ENCODE assay signal across 1 cellular context in the genomic region with DNA sequence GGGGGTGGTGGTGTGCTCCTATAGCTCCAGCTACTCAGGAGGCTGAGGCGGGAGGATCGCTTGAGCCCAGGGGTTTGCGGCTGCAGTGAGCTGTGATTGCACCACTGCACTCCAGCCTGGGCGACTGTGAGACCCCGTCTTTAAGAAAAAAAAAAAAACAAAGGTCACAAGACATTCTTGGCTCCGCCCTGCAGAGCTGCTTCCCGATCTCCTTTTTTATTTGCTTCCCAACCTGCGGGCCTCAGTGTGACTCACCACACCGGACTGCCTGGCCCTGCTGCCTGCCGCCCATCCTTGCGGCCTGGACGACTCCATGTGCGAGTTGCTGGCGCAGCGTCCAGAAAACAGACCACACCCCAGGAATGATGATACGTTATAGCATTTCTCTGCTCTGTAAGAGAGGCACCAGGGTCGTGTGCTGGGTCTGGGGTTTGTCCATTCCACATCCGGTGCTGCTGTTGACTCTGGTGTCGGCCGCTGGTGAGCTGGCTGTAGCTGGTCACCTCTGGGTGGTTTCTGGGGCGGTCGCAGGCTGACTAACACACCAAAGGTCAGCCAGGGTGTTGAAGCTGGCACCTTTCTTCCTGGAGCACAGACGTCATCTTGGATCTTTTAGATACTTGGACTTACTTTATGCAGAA.
TF ChIP-seq lines count a peak whose summit lies in the region.

No MANE protein-coding gene starts in this region.

TF ChIP-seq in HepG2, 621 proteins besides CTCF, POLR2A, EP300 and RAD21 (continued from another document and continues in another):
- TF ChIP-seq ZUFSP (CRISPR knock-in tag; IDR thresholded peaks at IDR 0.05; ENCODE audit: borderline replicate concordance) = no peak
- 0 out of 2 replicates have a peak, but pooled peaks have one; percentile 48 for TF ChIP-seq NFIC (IDR thresholded peaks at IDR 0.05; ENCODE audit: low read length)
- no peak for TF ChIP-seq PAWR (CRISPR knock-in tag; IDR thresholded peaks at IDR 0.05; ENCODE audit: borderline replicate concordance)
- no peak for TF ChIP-seq ZNF543 (CRISPR knock-in tag; IDR thresholded peaks at IDR 0.05)
- TF ChIP-seq, protein P1, sequence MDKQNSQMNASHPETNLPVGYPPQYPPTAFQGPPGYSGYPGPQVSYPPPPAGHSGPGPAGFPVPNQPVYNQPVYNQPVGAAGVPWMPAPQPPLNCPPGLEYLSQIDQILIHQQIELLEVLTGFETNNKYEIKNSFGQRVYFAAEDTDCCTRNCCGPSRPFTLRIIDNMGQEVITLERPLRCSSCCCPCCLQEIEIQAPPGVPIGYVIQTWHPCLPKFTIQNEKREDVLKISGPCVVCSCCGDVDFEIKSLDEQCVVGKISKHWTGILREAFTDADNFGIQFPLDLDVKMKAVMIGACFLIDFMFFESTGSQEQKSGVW (CRISPR knock-in tag; IDR thresholded peaks at IDR 0.05; ENCODE audit: borderline replicate concordance) = no peak
- TF ChIP-seq GMEB2 (CRISPR knock-in tag; IDR thresholded peaks at IDR 0.05; ENCODE audit: low read depth) = no peak
- no peak for TF ChIP-seq ZNF260 (CRISPR knock-in tag; IDR thresholded peaks at IDR 0.05; ENCODE audit: borderline replicate concordance, low read depth)
- TF ChIP-seq HOXA3 (CRISPR knock-in tag; IDR thresholded peaks at IDR 0.05) = peak; percentile 84
- TF ChIP-seq MYNN (CRISPR knock-in tag; IDR thresholded peaks at IDR 0.05; ENCODE audit: low read depth) = no peak
- no peak for TF ChIP-seq MAFG (CRISPR knock-in tag; IDR thresholded peaks at IDR 0.05)
- TF ChIP-seq AGO1 (IDR thresholded peaks at IDR 0.05; ENCODE audit: low read depth, low read length, poor library complexity, severe bottlenecking) = no peak
- TF ChIP-seq TBX2 (CRISPR knock-in tag; IDR thresholded peaks at IDR 0.05; ENCODE audit: borderline replicate concordance) = peak; percentile 99
- TF ChIP-seq ZNF816 (CRISPR knock-in tag; IDR thresholded peaks at IDR 0.05; ENCODE audit: borderline replicate concordance) = no peak
- no peak for TF ChIP-seq ZNF552 (CRISPR knock-in tag; IDR thresholded peaks at IDR 0.05; ENCODE audit: borderline replicate concordance)
- no peak for TF ChIP-seq FUBP1 (CRISPR knock-in tag; IDR thresholded peaks at IDR 0.05; ENCODE audit: borderline replicate concordance)
- no peak for TF ChIP-seq ZSCAN22 (CRISPR knock-in tag; IDR thresholded peaks at IDR 0.05)
- TF ChIP-seq SRF (IDR thresholded peaks at IDR 0.05; ENCODE audit: low read depth, low read length) = no peak
- TF ChIP-seq ZNF761 (CRISPR knock-in tag; conservative IDR thresholded peaks at IDR 0.05) = no peak
- no peak; the same call in 1 of the 2 replicates for TF ChIP-seq YEATS2 (CRISPR knock-in tag; IDR thresholded peaks at IDR 0.05; ENCODE audit: borderline replicate concordance)
- peak; percentile 99 for TF ChIP-seq ZBTB37 (CRISPR knock-in tag; IDR thresholded peaks at IDR 0.05)
- no peak for TF ChIP-seq KLF15 (CRISPR knock-in tag; IDR thresholded peaks at IDR 0.05; ENCODE audit: borderline replicate concordance)
- TF ChIP-seq, protein P2, sequence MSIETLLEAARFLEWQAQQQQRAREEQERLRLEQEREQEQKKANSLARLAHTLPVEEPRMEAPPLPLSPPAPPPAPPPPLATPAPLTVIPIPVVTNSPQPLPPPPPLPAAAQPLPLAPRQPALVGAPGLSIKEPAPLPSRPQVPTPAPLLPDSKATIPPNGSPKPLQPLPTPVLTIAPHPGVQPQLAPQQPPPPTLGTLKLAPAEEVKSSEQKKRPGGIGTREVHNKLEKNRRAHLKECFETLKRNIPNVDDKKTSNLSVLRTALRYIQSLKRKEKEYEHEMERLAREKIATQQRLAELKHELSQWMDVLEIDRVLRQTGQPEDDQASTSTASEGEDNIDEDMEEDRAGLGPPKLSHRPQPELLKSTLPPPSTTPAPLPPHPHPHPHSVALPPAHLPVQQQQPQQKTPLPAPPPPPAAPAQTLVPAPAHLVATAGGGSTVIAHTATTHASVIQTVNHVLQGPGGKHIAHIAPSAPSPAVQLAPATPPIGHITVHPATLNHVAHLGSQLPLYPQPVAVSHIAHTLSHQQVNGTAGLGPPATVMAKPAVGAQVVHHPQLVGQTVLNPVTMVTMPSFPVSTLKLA (IDR thresholded peaks at IDR 0.05) = peak; percentile 47
- TF ChIP-seq GABPB1 (CRISPR knock-in tag; IDR thresholded peaks at IDR 0.05) = peak; percentile 76
- no peak for TF ChIP-seq PHF5A (CRISPR knock-in tag; IDR thresholded peaks at IDR 0.05; ENCODE audit: low read depth, unreplicated experiment)
- peak; percentile 79 for TF ChIP-seq RXRB (CRISPR knock-in tag; IDR thresholded peaks at IDR 0.05; ENCODE audit: borderline replicate concordance)
- TF ChIP-seq XRCC5 (optimal IDR thresholded peaks at IDR 0.05; ENCODE audit: low read length) = peak; percentile 73
- peak; percentile 52; the same call in 1 of the 2 replicates for TF ChIP-seq KDM5B (CRISPR knock-in tag; IDR thresholded peaks at IDR 0.05; ENCODE audit: borderline replicate concordance)
- TF ChIP-seq ZNF782 (CRISPR knock-in tag; IDR thresholded peaks at IDR 0.05; ENCODE audit: borderline replicate concordance) = 0 out of 2 replicates have a peak, but pooled peaks have one; percentile 59
- TF ChIP-seq SAFB2 (CRISPR knock-in tag; IDR thresholded peaks at IDR 0.05; ENCODE audit: borderline replicate concordance, low read depth) = peak; percentile 41; the same call in 1 of the 2 replicates
- TF ChIP-seq, protein P3, sequence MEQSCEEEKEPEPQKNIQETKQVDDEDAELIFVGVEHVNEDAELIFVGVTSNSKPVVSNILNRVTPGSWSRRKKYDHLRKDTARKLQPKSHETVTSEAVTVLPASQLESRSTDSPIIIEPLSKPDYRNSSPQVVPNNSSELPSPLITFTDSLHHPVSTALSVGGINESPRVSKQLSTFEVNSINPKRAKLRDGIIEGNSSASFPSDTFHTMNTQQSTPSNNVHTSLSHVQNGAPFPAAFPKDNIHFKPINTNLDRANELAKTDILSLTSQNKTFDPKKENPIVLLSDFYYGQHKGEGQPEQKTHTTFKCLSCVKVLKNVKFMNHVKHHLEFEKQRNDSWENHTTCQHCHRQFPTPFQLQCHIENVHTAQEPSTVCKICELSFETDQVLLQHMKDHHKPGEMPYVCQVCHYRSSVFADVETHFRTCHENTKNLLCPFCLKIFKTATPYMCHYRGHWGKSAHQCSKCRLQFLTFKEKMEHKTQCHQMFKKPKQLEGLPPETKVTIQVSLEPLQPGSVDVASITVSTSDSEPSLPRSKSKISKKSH (CRISPR knock-in tag; IDR thresholded peaks at IDR 0.05; ENCODE audit: borderline replicate concordance) = no peak
- TF ChIP-seq ZNF766 (CRISPR knock-in tag; IDR thresholded peaks at IDR 0.05; ENCODE audit: borderline replicate concordance) = 0 out of 2 replicates have a peak, but pooled peaks have one; percentile 54
- TF ChIP-seq, protein P4, sequence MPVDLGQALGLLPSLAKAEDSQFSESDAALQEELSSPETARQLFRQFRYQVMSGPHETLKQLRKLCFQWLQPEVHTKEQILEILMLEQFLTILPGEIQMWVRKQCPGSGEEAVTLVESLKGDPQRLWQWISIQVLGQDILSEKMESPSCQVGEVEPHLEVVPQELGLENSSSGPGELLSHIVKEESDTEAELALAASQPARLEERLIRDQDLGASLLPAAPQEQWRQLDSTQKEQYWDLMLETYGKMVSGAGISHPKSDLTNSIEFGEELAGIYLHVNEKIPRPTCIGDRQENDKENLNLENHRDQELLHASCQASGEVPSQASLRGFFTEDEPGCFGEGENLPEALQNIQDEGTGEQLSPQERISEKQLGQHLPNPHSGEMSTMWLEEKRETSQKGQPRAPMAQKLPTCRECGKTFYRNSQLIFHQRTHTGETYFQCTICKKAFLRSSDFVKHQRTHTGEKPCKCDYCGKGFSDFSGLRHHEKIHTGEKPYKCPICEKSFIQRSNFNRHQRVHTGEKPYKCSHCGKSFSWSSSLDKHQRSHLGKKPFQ (CRISPR knock-in tag; IDR thresholded peaks at IDR 0.05; ENCODE audit: insufficient replicate concordance) = peak; percentile 71
- no peak for TF ChIP-seq MTA3 (CRISPR knock-in tag; IDR thresholded peaks at IDR 0.05)
- TF ChIP-seq, protein P5, sequence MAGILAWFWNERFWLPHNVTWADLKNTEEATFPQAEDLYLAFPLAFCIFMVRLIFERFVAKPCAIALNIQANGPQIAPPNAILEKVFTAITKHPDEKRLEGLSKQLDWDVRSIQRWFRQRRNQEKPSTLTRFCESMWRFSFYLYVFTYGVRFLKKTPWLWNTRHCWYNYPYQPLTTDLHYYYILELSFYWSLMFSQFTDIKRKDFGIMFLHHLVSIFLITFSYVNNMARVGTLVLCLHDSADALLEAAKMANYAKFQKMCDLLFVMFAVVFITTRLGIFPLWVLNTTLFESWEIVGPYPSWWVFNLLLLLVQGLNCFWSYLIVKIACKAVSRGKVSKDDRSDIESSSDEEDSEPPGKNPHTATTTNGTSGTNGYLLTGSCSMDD (CRISPR knock-in tag; IDR thresholded peaks at IDR 0.05) = no peak
- no peak for TF ChIP-seq KLF13 (CRISPR knock-in tag; IDR thresholded peaks at IDR 0.05)
- TF ChIP-seq ELF3 (CRISPR knock-in tag; IDR thresholded peaks at IDR 0.05) = peak; percentile 75
- TF ChIP-seq SMAD9 (CRISPR knock-in tag; IDR thresholded peaks at IDR 0.05) = no peak
- TF ChIP-seq JUN (CRISPR knock-in tag; IDR thresholded peaks at IDR 0.05) = peak; percentile 66; the same call in 1 of the 2 replicates
- TF ChIP-seq NFYC (CRISPR knock-in tag; IDR thresholded peaks at IDR 0.05) = no peak
- TF ChIP-seq ZNF331 (CRISPR knock-in tag; IDR thresholded peaks at IDR 0.05) = peak; percentile 83; the same call in 1 of the 2 replicates
- TF ChIP-seq ZEB1 (IDR thresholded peaks at IDR 0.05; ENCODE audit: insufficient replicate concordance, low read depth) = peak; percentile 37
- no peak for TF ChIP-seq HDAC6 (IDR thresholded peaks at IDR 0.05; ENCODE audit: low read depth, low read length)
- TF ChIP-seq ZNF484 (CRISPR knock-in tag; IDR thresholded peaks at IDR 0.05; ENCODE audit: borderline replicate concordance, low read depth) = no peak
- TF ChIP-seq ZNF747 (CRISPR knock-in tag; IDR thresholded peaks at IDR 0.05; ENCODE audit: borderline replicate concordance) = no peak
- no peak for TF ChIP-seq NFRKB (IDR thresholded peaks at IDR 0.05)
- no peak for TF ChIP-seq TSC22D2 (CRISPR knock-in tag; IDR thresholded peaks at IDR 0.05; ENCODE audit: borderline replicate concordance)
- TF ChIP-seq RBM22 (optimal IDR thresholded peaks at IDR 0.05; ENCODE audit: low read length) = peak; percentile 60
- TF ChIP-seq TCF7 (IDR thresholded peaks at IDR 0.05; ENCODE audit: low read depth) = peak; percentile 47; the same call in 1 of the 2 replicates
- TF ChIP-seq, protein P6, sequence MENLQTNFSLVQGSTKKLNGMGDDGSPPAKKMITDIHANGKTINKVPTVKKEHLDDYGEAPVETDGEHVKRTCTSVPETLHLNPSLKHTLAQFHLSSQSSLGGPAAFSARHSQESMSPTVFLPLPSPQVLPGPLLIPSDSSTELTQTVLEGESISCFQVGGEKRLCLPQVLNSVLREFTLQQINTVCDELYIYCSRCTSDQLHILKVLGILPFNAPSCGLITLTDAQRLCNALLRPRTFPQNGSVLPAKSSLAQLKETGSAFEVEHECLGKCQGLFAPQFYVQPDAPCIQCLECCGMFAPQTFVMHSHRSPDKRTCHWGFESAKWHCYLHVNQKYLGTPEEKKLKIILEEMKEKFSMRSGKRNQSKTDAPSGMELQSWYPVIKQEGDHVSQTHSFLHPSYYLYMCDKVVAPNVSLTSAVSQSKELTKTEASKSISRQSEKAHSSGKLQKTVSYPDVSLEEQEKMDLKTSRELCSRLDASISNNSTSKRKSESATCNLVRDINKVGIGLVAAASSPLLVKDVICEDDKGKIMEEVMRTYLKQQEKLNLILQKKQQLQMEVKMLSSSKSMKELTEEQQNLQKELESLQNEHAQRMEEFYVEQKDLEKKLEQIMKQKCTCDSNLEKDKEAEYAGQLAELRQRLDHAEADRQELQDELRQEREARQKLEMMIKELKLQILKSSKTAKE (CRISPR knock-in tag; IDR thresholded peaks at IDR 0.05; ENCODE audit: borderline replicate concordance) = peak; percentile 98
